1 cellular context compared by ENCODE assay signal in the genomic region with DNA sequence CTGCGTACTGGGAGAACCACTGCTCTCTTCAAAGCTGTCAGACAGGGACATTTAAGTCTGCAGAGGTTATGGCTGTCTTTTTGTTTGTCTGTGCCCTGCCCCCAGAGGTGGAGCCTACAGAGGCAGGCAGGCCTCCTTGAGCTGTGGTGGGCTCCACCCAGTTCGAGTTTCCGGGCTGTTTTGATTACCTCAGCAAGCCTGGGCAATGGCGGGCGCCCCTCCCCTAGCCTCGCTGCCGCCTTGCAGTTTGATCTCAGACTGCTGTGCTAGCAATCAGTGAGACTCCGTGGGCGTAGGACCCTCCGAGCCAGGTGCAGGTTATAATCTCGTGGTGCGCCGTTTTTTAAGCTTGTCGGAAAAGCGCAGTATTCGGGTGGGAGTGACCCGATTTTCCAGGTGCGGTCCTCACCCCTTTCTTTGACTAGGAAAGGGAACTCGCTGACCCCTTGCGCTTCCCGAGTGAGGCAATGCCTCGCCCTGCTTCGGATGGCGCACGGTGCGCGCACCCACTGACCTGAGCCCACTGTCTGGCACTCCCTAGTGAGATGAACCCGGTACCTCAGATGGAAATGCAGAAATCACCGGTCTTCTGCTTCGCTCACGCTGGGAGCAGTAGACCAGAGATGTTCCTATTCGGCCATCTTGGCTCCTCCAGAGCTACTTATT.
TF ChIP-seq lines count a peak whose summit lies in the region.
"Not testable (repeated sequence)": the region's sequence is repeated elsewhere in the genome, so short reads cannot be mapped to it uniquely, and the experiment has no call there.

No MANE protein-coding gene starts in this region.

TF ChIP-seq in K562, 482 proteins besides CTCF, POLR2A, EP300 and RAD21 (continued from another document):
- TF ChIP-seq, protein P1, sequence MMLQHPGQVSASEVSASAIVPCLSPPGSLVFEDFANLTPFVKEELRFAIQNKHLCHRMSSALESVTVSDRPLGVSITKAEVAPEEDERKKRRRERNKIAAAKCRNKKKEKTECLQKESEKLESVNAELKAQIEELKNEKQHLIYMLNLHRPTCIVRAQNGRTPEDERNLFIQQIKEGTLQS (IDR thresholded peaks at IDR 0.05): peak; percentile 11; the same call in 1 of the 2 replicates
- TF ChIP-seq, protein P1 (CRISPR knock-in tag; conservative IDR thresholded peaks at IDR 0.05): not testable (repeated sequence)
- TF ChIP-seq RBFOX2 (IDR thresholded peaks at IDR 0.05; ENCODE audit: low read depth, low read length) (peak; percentile 51), YY1 (IDR thresholded peaks at IDR 0.05; ENCODE audit: borderline replicate concordance in 1 of 3, control insufficient read depth in 1 of 3, extremely low read depth in 1 of 3, insufficient read depth in 3 of 3, insufficient read length in 1 of 3, insufficient replicate concordance in 2 of 3, low read depth in 1 of 3, low read length in 2 of 3) (peak in 1 of 3 experiments; percentile 46)
